ENCODE assay signal across 8 cellular contexts in genomic region chr3:46960081-46960701, GRCh38. TPM values are rescaled to one million over a fixed set of nuclear protein-coding genes. Genes with fewer than 3 reads are reported as not detected.
DNase-seq lines count a peak whose midpoint lies in the region; ATAC-seq and FAIRE-seq lines count a peak whose summit lies in the region.

No MANE protein-coding gene starts in this region.

- H2BK12ac ChIP-seq in mesenchymal stem cell (ENCODE audit: low read length in 2 of 2) = no peak overlapping the region

- H4K91ac ChIP-seq in mesenchymal stem cell (ENCODE audit: low read length) = no peak overlapping the region

- H2BK5ac ChIP-seq in mesenchymal stem cell (ENCODE audit: low read depth, low read length, poor library complexity, severe bottlenecking) = no peak overlapping the region

- H3K4me2 ChIP-seq in mesenchymal stem cell (ENCODE audit: low read length, poor library complexity, severe bottlenecking) = no peak overlapping the region

- no peak overlapping the region for H3K4ac ChIP-seq in mesenchymal stem cell (ENCODE audit: low read depth in 1 of 2, low read length in 2 of 2)

- H3K14ac ChIP-seq in mesenchymal stem cell (ENCODE audit: low read length in 2 of 2) = peak overlapping the region in 1 of 2 experiments; percentile 89

- no peak overlapping the region for H2AK5ac ChIP-seq in mesenchymal stem cell (ENCODE audit: low read length, severe bottlenecking)

- H3K36me3 ChIP-seq in HUES48 (ENCODE audit: control insufficient read depth, insufficient read depth, low read length) = peaks cover 9% of the 10 kb centered on the region
- H3K36me3 ChIP-seq in mesenchymal stem cell (ENCODE audit: control insufficient read depth in 1 of 2, insufficient read depth in 2 of 2, low read depth in 1 of 2, low read length in 2 of 2) = peaks cover 1 to 10% of the 10 kb centered on the region in 2 experiments

- no peak overlapping the region for H2AFZ ChIP-seq in mesenchymal stem cell (ENCODE audit: low read depth, low read length)

- WGBS in mesenchymal stem cell = 46% methylated on average over 4 of the region's 4 CpGs

- no peak for ATAC-seq in central memory CD8-positive, alpha-beta T cell (replicated peaks; ENCODE audit: extremely low read depth, poor library complexity, severe bottlenecking)
- ATAC-seq in GM21825 (IDR thresholded peaks at IDR 0.05; ENCODE audit: unreplicated experiment) = no peak

- H3K27ac ChIP-seq in HUES48 (ENCODE audit: low read depth, low read length) (peak overlapping the region; percentile 57), mesenchymal stem cell (ENCODE audit: low read length, poor library complexity, severe bottlenecking) (peak overlapping the region; percentile 51)

- DNase-seq in AG08396 (ENCODE audit: low spot score) (peak; percentile 63), mesenchymal stem cell (peak; percentile 63), NCI-H82 treated with DMSO at 0.1 percent for 48 hours (lab: John Stamatoyannopoulos, UW; ENCODE audit: unreplicated experiment) (no peak), HTR-8/SVneo (ENCODE audit: insufficient read length, low spot score) (no peak), NCI-H1694 (lab: John Stamatoyannopoulos, UW) (no peak)
- no peak for DNase-seq in central memory CD8-positive, alpha-beta T cell (ENCODE audit: low spot score in 2 of 2)

- peaks cover 10% of the 10 kb centered on the region for H3K36me3 Mint-ChIP-seq in central memory CD8-positive, alpha-beta T cell (ENCODE audit: insufficient read depth)

- H3K4me1 ChIP-seq in HUES48 (ENCODE audit: control insufficient read depth, insufficient read depth, low read length) = peaks cover 10% of the 10 kb centered on the region
- peaks cover 24% of the 10 kb centered on the region for H3K4me1 ChIP-seq in mesenchymal stem cell (ENCODE audit: control insufficient read depth, insufficient read depth, low read depth, low read length)

- peak overlapping the region; percentile 51 for H3K4me3 Mint-ChIP-seq in central memory CD8-positive, alpha-beta T cell

- no peak overlapping the region for H2BK120ac ChIP-seq in mesenchymal stem cell (ENCODE audit: low read depth, low read length)

- no peak overlapping the region for H3K4me3 ChIP-seq in HUES48 (ENCODE audit: low read depth, low read length)
- no peak overlapping the region for H3K4me3 ChIP-seq in mesenchymal stem cell (ENCODE audit: insufficient read depth in 1 of 2, low read depth in 1 of 2, low read length in 2 of 2)

- H3K27me3 ChIP-seq in HUES48 (ENCODE audit: control insufficient read depth, insufficient read depth, low read length) (no peaks in the 10 kb centered on the region), mesenchymal stem cell (ENCODE audit: control insufficient read depth in 1 of 2, insufficient read depth in 1 of 2, low read length in 2 of 2) (no peaks in the 10 kb centered on the region)

- H2BK15ac ChIP-seq in mesenchymal stem cell (ENCODE audit: low read depth, poor library complexity, severe bottlenecking) = no peak overlapping the region

- no peak overlapping the region for H3K18ac ChIP-seq in mesenchymal stem cell (ENCODE audit: low read depth in 1 of 2, low read length in 2 of 2)

- peaks cover 4% of the 10 kb centered on the region; the same call in 1 of the 2 replicates for H3K9me3 ChIP-seq in HUES48 (ENCODE audit: control insufficient read depth, insufficient read depth, low read length)
- H3K9me3 ChIP-seq in mesenchymal stem cell (ENCODE audit: control insufficient read depth, low read length) = no peaks in the 10 kb centered on the region

- H3K27ac Mint-ChIP-seq in central memory CD8-positive, alpha-beta T cell (ENCODE audit: low read depth) = peak overlapping the region; percentile 88

- H3K4me1 Mint-ChIP-seq in central memory CD8-positive, alpha-beta T cell = peaks cover 69% of the 10 kb centered on the region

- no peaks in the 10 kb centered on the region for H3K27me3 Mint-ChIP-seq in central memory CD8-positive, alpha-beta T cell

- no peak for FAIRE-seq in HTR-8/SVneo (lab: Jason Lieb, UNC)

- no peak overlapping the region for H3K23ac ChIP-seq in mesenchymal stem cell (ENCODE audit: low read length in 2 of 2)

- H3K9ac ChIP-seq in HUES48 (ENCODE audit: low read depth, low read length) (no peak overlapping the region), mesenchymal stem cell (ENCODE audit: low read length) (peak overlapping the region; percentile 53)

- no peaks in the 10 kb centered on the region for H3K79me1 ChIP-seq in mesenchymal stem cell (replicated peaks; ENCODE audit: low read length, poor library complexity, severe bottlenecking)

- no peak overlapping the region for H4K8ac ChIP-seq in mesenchymal stem cell (ENCODE audit: low read length)

- no peaks in the 10 kb centered on the region for H3K9me3 Mint-ChIP-seq in central memory CD8-positive, alpha-beta T cell

RNA-seq across cellular contexts. Expression of gene CCDC12, which starts 16.4 kb away (rescaled TPM):
- polyA plus RNA-seq in mesenchymal stem cell (2013, experiment 1 of 2) = 25.6 TPM
- polyA plus RNA-seq in mesenchymal stem cell (2013, experiment 2 of 2) = 26.2 TPM

RNA-seq across cellular contexts. Expression of gene NBEAL2, which starts 19.3 kb away (rescaled TPM):
- 2.0 TPM for polyA plus RNA-seq in mesenchymal stem cell (2013, experiment 1 of 2)
- 1.7 TPM for polyA plus RNA-seq in mesenchymal stem cell (2013, experiment 2 of 2)

Comparison
In these comparisons a context has a peak if more than half of its experiments do, and no peak if none do; other contexts are left out.
1. DNase-seq: peak in AG08396 (single experiment) and mesenchymal stem cell (single experiment); none in central memory CD8-positive, alpha-beta T cell (0 of 2), NCI-H82 treated with DMSO at 0.1 percent for 48 hours (single experiment), HTR-8/SVneo (single experiment) and NCI-H1694 (single experiment).